ENCODE assay signal across 1 cellular context in genomic region chr21:38965910-38966504, GRCh38.
A peak's percentile ranks its signal among the peaks of the same experiment; 100 is the strongest.
TF ChIP-seq lines count a peak whose summit lies in the region.

No MANE protein-coding gene starts in this region.

TF ChIP-seq in HepG2, 621 proteins besides CTCF, POLR2A, EP300 and RAD21 (continued from another document and continues in another):
- TF ChIP-seq HMGXB3 (CRISPR knock-in tag; IDR thresholded peaks at IDR 0.05; ENCODE audit: borderline replicate concordance) (0 out of 2 replicates have a peak, but pooled peaks have one; percentile 21), NR2F2 (IDR thresholded peaks at IDR 0.05; ENCODE audit: borderline replicate concordance, low read depth) (0 out of 2 replicates have a peak, but pooled peaks have one; percentile 20), ARID4A (CRISPR knock-in tag; IDR thresholded peaks at IDR 0.05; ENCODE audit: borderline replicate concordance) (peak; percentile 55; the same call in 1 of the 2 replicates), AHR (CRISPR knock-in tag; IDR thresholded peaks at IDR 0.05) (peak; percentile 58; the same call in 1 of the 2 replicates), CENPX (CRISPR knock-in tag; IDR thresholded peaks at IDR 0.05) (no peak), ZNF691 (CRISPR knock-in tag; IDR thresholded peaks at IDR 0.05; ENCODE audit: borderline replicate concordance, low read depth) (0 out of 2 replicates have a peak, but pooled peaks have one; percentile 25), ZFP1 (CRISPR knock-in tag; IDR thresholded peaks at IDR 0.05) (no peak), ZBTB43 (CRISPR knock-in tag; conservative IDR thresholded peaks at IDR 0.05) (0 out of 2 replicates have a peak, but pooled peaks have one; percentile 51), ZNF121 (CRISPR knock-in tag; IDR thresholded peaks at IDR 0.05) (no peak), PATZ1 (CRISPR knock-in tag; IDR thresholded peaks at IDR 0.05) (peak; percentile 17; the same call in 1 of the 2 replicates), ZNF768 (CRISPR knock-in tag; IDR thresholded peaks at IDR 0.05) (0 out of 2 replicates have a peak, but pooled peaks have one; percentile 32), RFXANK (CRISPR knock-in tag; IDR thresholded peaks at IDR 0.05) (0 out of 2 replicates have a peak, but pooled peaks have one; percentile 43), TBX2 (CRISPR knock-in tag; IDR thresholded peaks at IDR 0.05; ENCODE audit: borderline replicate concordance) (peak; percentile 79), ZFY (CRISPR knock-in tag; IDR thresholded peaks at IDR 0.05) (peak; percentile 26; the same call in 1 of the 2 replicates), YY1 (IDR thresholded peaks at IDR 0.05; ENCODE audit: insufficient read depth, insufficient replicate concordance, low read depth, low read length) (peak; percentile 45), ZNF614 (CRISPR knock-in tag; IDR thresholded peaks at IDR 0.05; ENCODE audit: borderline replicate concordance) (peak; percentile 40; the same call in 1 of the 2 replicates), USF2 (IDR thresholded peaks at IDR 0.05; ENCODE audit: low read depth, low read length) (peak; percentile 96), USF2 (CRISPR knock-in tag; IDR thresholded peaks at IDR 0.05; ENCODE audit: borderline replicate concordance) (peak; percentile 98; the same call in 1 of the 2 replicates), FOXM1 (CRISPR knock-in tag; IDR thresholded peaks at IDR 0.05) (no peak), CHCHD3 (CRISPR knock-in tag; IDR thresholded peaks at IDR 0.05) (no peak), ZNF678 (CRISPR knock-in tag; IDR thresholded peaks at IDR 0.05) (no peak), MLX (CRISPR knock-in tag; IDR thresholded peaks at IDR 0.05) (peak; percentile 42; the same call in 1 of the 2 replicates), POGZ (CRISPR knock-in tag; IDR thresholded peaks at IDR 0.05) (peak; percentile 87), CREM (IDR thresholded peaks at IDR 0.05) (peak; percentile 51), CREM (CRISPR knock-in tag; IDR thresholded peaks at IDR 0.05) (no peak), TSC22D2 (CRISPR knock-in tag; IDR thresholded peaks at IDR 0.05; ENCODE audit: borderline replicate concordance) (no peak), HNF1A (IDR thresholded peaks at IDR 0.05; ENCODE audit: low read depth) (no peak), HNF1A (CRISPR knock-in tag; IDR thresholded peaks at IDR 0.05; ENCODE audit: borderline replicate concordance) (peak; percentile 52; the same call in 1 of the 2 replicates), PHF21A (CRISPR knock-in tag; IDR thresholded peaks at IDR 0.05) (peak; percentile 59), ZHX1 (CRISPR knock-in tag; IDR thresholded peaks at IDR 0.05; ENCODE audit: low read depth) (no peak), ZNF205 (CRISPR knock-in tag; IDR thresholded peaks at IDR 0.05) (peak; percentile 75), ZNF615 (CRISPR knock-in tag; IDR thresholded peaks at IDR 0.05; ENCODE audit: borderline replicate concordance) (0 out of 2 replicates have a peak, but pooled peaks have one; percentile 35)
